12 cellular contexts compared by ENCODE assay signal in the genomic region with DNA sequence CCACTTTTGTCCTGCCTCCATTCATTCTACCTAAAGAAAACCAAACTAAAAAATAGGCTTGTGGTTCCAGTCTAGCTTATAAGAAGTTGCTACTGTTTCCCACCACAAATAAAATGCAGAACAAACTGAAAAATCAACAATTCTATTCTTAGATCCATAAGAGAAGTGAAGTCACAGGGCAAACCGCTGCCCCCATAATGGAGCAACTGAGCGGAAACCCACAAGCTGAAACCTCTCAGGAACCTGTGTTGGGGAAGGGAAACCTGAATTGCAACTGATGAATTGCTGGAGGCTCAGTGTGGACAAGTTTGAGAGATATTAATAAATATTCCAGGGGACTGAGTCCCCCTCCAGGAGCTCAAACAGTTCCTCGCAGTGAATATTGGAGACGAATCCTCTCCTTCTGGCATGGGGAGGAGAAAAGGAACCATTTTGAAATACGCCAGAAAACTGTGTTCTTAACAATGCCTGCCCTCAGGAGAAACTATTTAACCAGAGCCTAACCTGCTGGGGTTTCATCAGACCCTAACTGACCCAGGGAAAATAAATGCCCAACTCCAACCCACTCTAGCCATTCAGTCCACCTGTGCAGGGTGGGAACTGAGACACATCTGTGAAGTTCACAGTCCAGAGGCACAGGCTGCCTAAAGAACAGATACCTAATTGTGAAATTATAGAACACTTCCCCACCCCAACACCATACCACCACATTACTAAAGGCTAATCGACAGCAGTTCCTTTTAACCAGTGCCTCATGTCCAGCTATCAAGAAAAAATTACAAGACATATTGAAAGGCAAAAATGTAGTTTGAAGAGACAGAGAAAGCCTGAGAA. TPM values are rescaled to one million over a fixed set of nuclear protein-coding genes. Genes with fewer than 3 reads are reported as not detected.
DNase-seq lines count a peak whose midpoint lies in the region; ATAC-seq, FAIRE-seq and TF ChIP-seq lines count a peak whose summit lies in the region.
"Had no signal": no experiment of that assay in that cellular context is flagged by ENCODE, and none has a peak within 500 bp of the region (broad histone marks: within the 10 kb centered on the region; RNA-seq: fewer than 3 reads in every experiment).

No MANE protein-coding gene starts in this region.

- no peak overlapping the region for H4K5ac ChIP-seq in H1 (ENCODE audit: insufficient read length, low read depth, low read length)

- DNase-seq in H1 (ENCODE audit: low read depth in 1 of 2, low spot score in 2 of 2), result no peak
- DNase-seq in type B pancreatic cell (ENCODE audit: extremely low spot score, unreplicated experiment), result no peak
- DNase-seq in epidermal melanocyte (ENCODE audit: insufficient read length, low spot score), result no peak
- no peak for DNase-seq in erythroblast (lab: John Stamatoyannopoulos, UW)
- no peak for DNase-seq in putamen (ENCODE audit: low spot score)
- DNase-seq: activated T-cell treated with anti-CD3 and anti-CD28 coated beads, Interleukin-2, amount 50 U/mL, for 48 hours; Right ventricle myocardium superior; stimulated activated CD4-positive, alpha-beta T cell treated with anti-CD3 and anti-CD28 coated beads, Interleukin-12 subunit alpha, Interleukin-12 subunit beta, amount 100 ng/mL, for 4 hours had no signal

- TF ChIP-seq POLR2A in H1 (IDR thresholded peaks at IDR 0.05; ENCODE audit: control extremely low read depth in 1 of 2, low read depth in 2 of 2, low read length in 2 of 2), result no peak
- TF ChIP-seq POLR2A in erythroblast (IDR thresholded peaks at IDR 0.05; ENCODE audit: low read length), result no peak

- H3K27me3 Mint-ChIP-seq in type B pancreatic cell, result peaks cover 4% of the 10 kb centered on the region

- no peak overlapping the region for H3K9ac ChIP-seq in H1 (replicated peaks in 1 of 4; ENCODE audit: extremely low read depth in 1 of 4, low read depth in 3 of 4, low read length in 3 of 4)

- no peak overlapping the region for H3K4me3 ChIP-seq in H1 (ENCODE audit: extremely low read depth in 1 of 4, insufficient read depth in 2 of 4, low read depth in 3 of 4, low read length in 4 of 4)

- ATAC-seq in GM18508 (IDR thresholded peaks at IDR 0.05; ENCODE audit: insufficient read depth, unreplicated experiment), result peak; percentile 69
- peak; percentile 91 for ATAC-seq in GM21717 (IDR thresholded peaks at IDR 0.05; ENCODE audit: unreplicated experiment)
- ATAC-seq in HG03439 (IDR thresholded peaks at IDR 0.05; ENCODE audit: unreplicated experiment), result peak; percentile 88

- no peak overlapping the region for H3K4me2 ChIP-seq in H1 (ENCODE audit: insufficient read depth in 1 of 2, low read depth in 2 of 2, low read length in 2 of 2)

- TF ChIP-seq RAD21 in H1 (IDR thresholded peaks at IDR 0.05 in 1 of 2, conservative IDR thresholded peaks at IDR 0.05 in 1 of 2; ENCODE audit: low read depth in 2 of 2, low read length in 2 of 2), result no peak

- H4K8ac ChIP-seq in H1 (ENCODE audit: extremely low read depth, insufficient read depth, low read length), result no peak overlapping the region

- no peaks in the 10 kb centered on the region for H3K9me3 Mint-ChIP-seq in type B pancreatic cell

- no peak overlapping the region for H3K4ac ChIP-seq in H1 (replicated peaks; ENCODE audit: insufficient read length, low read depth, low read length)

- H3K27me3 ChIP-seq in H1 (replicated peaks in 1 of 4; ENCODE audit: control insufficient read depth in 3 of 4, extremely low read depth in 1 of 4, insufficient read depth in 3 of 4, low read length in 3 of 4), result no peaks in the 10 kb centered on the region

- H3K27ac ChIP-seq in H1 (ENCODE audit: low read depth, low read length), result no peak overlapping the region

- no peaks in the 10 kb centered on the region for H3K36me3 Mint-ChIP-seq in type B pancreatic cell

- H3K56ac ChIP-seq in H1 (replicated peaks; ENCODE audit: insufficient read length, low read depth, low read length), result no peak overlapping the region

- H3K79me1 ChIP-seq in H1 (ENCODE audit: low read depth, low read length), result no peaks in the 10 kb centered on the region

- H3K27ac Mint-ChIP-seq in type B pancreatic cell, result no peak overlapping the region

- H3K4me1 Mint-ChIP-seq in type B pancreatic cell (ENCODE audit: unreplicated experiment), result no peaks in the 10 kb centered on the region

- H3K4me3 Mint-ChIP-seq in type B pancreatic cell, result no peak overlapping the region

- no peak overlapping the region for H2BK15ac ChIP-seq in H1 (ENCODE audit: low read length)

- TF ChIP-seq EP300 in H1 (IDR thresholded peaks at IDR 0.05; ENCODE audit: borderline replicate concordance in 1 of 2, low read depth in 2 of 2, low read length in 2 of 2), result no peak

- H3K79me2 ChIP-seq in H1 (ENCODE audit: control insufficient read depth in 1 of 2, insufficient read depth in 2 of 2, low read length in 2 of 2), result no peaks in the 10 kb centered on the region

- no peaks in the 10 kb centered on the region for H3K36me3 ChIP-seq in H1 (ENCODE audit: control insufficient read depth in 2 of 4, insufficient read depth in 4 of 4, low read length in 3 of 4)

- H3K18ac ChIP-seq in H1 (ENCODE audit: extremely low read depth, low read length), result no peak overlapping the region

- 0 out of 2 replicates have a peak overlapping the region, but pooled peaks have one; percentile 39 for H2AK5ac ChIP-seq in H1 (ENCODE audit: low read depth, low read length)

- CTCF ChIA-PET in H1 (lab: Charles Lee; ENCODE audit: partially characterized antibody), result no interaction called here

- H2AFZ ChIP-seq in H1 (ENCODE audit: low read length), result no peak overlapping the region

- H3K23ac ChIP-seq in H1 (ENCODE audit: insufficient read length), result no peak overlapping the region

- H2BK20ac ChIP-seq in H1 (ENCODE audit: low read length), result no peak overlapping the region

- H4K20me1 ChIP-seq in H1 (replicated peaks in 1 of 2; ENCODE audit: control insufficient read depth in 1 of 2, insufficient read depth in 2 of 2, low read length in 2 of 2), result no peaks in the 10 kb centered on the region

- no peaks in the 10 kb centered on the region for H3K9me3 ChIP-seq in H1 (ENCODE audit: insufficient read depth in 2 of 2, low read depth in 1 of 2, low read length in 1 of 2)

- FAIRE-seq in H1 (lab: Jason Lieb, UNC), result no peak
- FAIRE-seq: keratinocyte had no signal

- POLR2A ChIA-PET in H1 (lab: Charles Lee; ENCODE audit: partially characterized antibody), result interaction anchor here (1.0 kb wide), 1 partner anchor 13 kb away, joined by 3 read pairs; no protein-coding TSS in a partner anchor

- H3K14ac ChIP-seq in H1 (ENCODE audit: insufficient read length), result no peak overlapping the region

- no peaks in the 10 kb centered on the region for H3K4me1 ChIP-seq in H1 (replicated peaks in 1 of 4; ENCODE audit: control insufficient read depth in 3 of 4, insufficient read depth in 4 of 4, low read length in 3 of 4)

- H2BK5ac ChIP-seq in H1 (ENCODE audit: low read depth, low read length), result no peak overlapping the region

- no peaks in the 10 kb centered on the region for H3K23me2 ChIP-seq in H1 (ENCODE audit: low read depth, low read length)

- no peak overlapping the region for H2BK120ac ChIP-seq in H1 (replicated peaks; ENCODE audit: low read depth, low read length)

- WGBS in H1 (ENCODE audit: extremely low coverage in 1 of 2, insufficient coverage in 1 of 2, insufficient read length in 1 of 2, insufficient replicate concordance in 2 of 2, low coverage in 1 of 2, low lambda C conversion rate in 2 of 2, missing lambda C conversion rate in 1 of 2), 2 experiments, result 93% methylated on average over 6 of the region's 6 CpGs; no CpG with 5 or more reads in 1 of the 2 experiments

- no peak for TF ChIP-seq CTCF in H1 (IDR thresholded peaks at IDR 0.05; ENCODE audit: control extremely low read depth in 1 of 3, insufficient read depth in 1 of 3, low read depth in 1 of 3, low read length in 3 of 3)
- TF ChIP-seq CTCF in type B pancreatic cell (conservative IDR thresholded peaks at IDR 0.05), result no peak

- no peak overlapping the region for H4K91ac ChIP-seq in H1 (replicated peaks; ENCODE audit: insufficient read length, low read length)

- H2BK12ac ChIP-seq in H1 (ENCODE audit: low read depth, low read length), result no peak overlapping the region

TF ChIP-seq in H1, 55 proteins besides CTCF, POLR2A, EP300 and RAD21:
- TF ChIP-seq RFX5 (IDR thresholded peaks at IDR 0.05; ENCODE audit: borderline replicate concordance, low read depth, low read length) (no peak), SUZ12 (IDR thresholded peaks at IDR 0.05; ENCODE audit: low read length) (no peak), JUND (IDR thresholded peaks at IDR 0.05; ENCODE audit: low read length) (no peak), TAF1 (IDR thresholded peaks at IDR 0.05; ENCODE audit: low read depth, low read length) (no peak), ASH2L (IDR thresholded peaks at IDR 0.05; ENCODE audit: low read length) (no peak), PHF8 (conservative IDR thresholded peaks at IDR 0.05; ENCODE audit: low read depth, low read length) (no peak)
- TF ChIP-seq, protein P1, sequence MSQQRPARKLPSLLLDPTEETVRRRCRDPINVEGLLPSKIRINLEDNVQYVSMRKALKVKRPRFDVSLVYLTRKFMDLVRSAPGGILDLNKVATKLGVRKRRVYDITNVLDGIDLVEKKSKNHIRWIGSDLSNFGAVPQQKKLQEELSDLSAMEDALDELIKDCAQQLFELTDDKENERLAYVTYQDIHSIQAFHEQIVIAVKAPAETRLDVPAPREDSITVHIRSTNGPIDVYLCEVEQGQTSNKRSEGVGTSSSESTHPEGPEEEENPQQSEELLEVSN (IDR thresholded peaks at IDR 0.05), result no peak

RNA-seq across cellular contexts. Expression of a gene that starts 22.8 kb away (rescaled TPM):
- 14.2 and 15.1 TPM in 2 replicates for total RNA-seq in H1 (2021; fragmentation: NEBNext Ultra II Directional; extraction: Animal tissue kit (Norgen Biotek cat#: 25700))
- 6.9 and 9.4 TPM in 2 replicates for polyA plus RNA-seq in H1 (2011; rRNA removed)
- polyA plus RNA-seq in H1 (2011; cell fraction: cytosol; rRNA removed), result 3.9 TPM
- 13.3 TPM for polyA plus RNA-seq in H1 (2011; cell fraction: nucleus; rRNA removed)
- polyA plus RNA-seq in H1 (2012, experiment 1 of 2), result 6.8 to 8.9 TPM (median 6.9 TPM) in 4 replicates
- 1.9 TPM for polyA plus RNA-seq in H1 (2012, experiment 2 of 2)
- polyA plus RNA-seq in H1 (2013, experiment 1 of 2), result 6.7 TPM
- 6.9 TPM for polyA plus RNA-seq in H1 (2013, experiment 2 of 2)
- 36.6 and 41.2 TPM in 2 replicates for polyA minus RNA-seq in H1 (2011; rRNA and poly(A)+ RNA removed)
- 8.7 TPM for polyA minus RNA-seq in H1 (2011; cell fraction: cytosol; rRNA and poly(A)+ RNA removed)
- polyA minus RNA-seq in H1 (2011; cell fraction: nucleus; rRNA and poly(A)+ RNA removed), result 31.0 TPM
- total RNA-seq in type B pancreatic cell (ENCODE audit: low replicate concordance), result 18.8 and 21.6 TPM in 2 replicates
